2 cellular contexts compared by ENCODE assay signal in genomic region chr6:7041511-7042026, GRCh38.
A peak's percentile ranks its signal among the peaks of the same experiment; 100 is the strongest.
TF ChIP-seq lines count a peak whose summit lies in the region.

No MANE protein-coding gene starts in this region.

TF ChIP-seq in GM23338, 12 proteins besides CTCF, POLR2A, EP300 and RAD21:
- TF ChIP-seq ZNF462 (CRISPR knock-in tag; IDR thresholded peaks at IDR 0.05) (no peak), ZNF331 (CRISPR knock-in tag; IDR thresholded peaks at IDR 0.05; ENCODE audit: low read depth) (no peak), REST (IDR thresholded peaks at IDR 0.05; ENCODE audit: unreplicated experiment) (no peak)

TF ChIP-seq in K562, 482 proteins besides CTCF, POLR2A, EP300 and RAD21 (continued from another document and continues in another):
- TF ChIP-seq ZBTB11 (CRISPR knock-in tag; IDR thresholded peaks at IDR 0.05), result no peak; a peak in 1 of 6 replicates
- peak; percentile 54 for TF ChIP-seq ZNF766 (CRISPR knock-in tag; conservative IDR thresholded peaks at IDR 0.05)
- 0 out of 2 replicates have a peak, but pooled peaks have one; percentile 58 for TF ChIP-seq ARID2 (IDR thresholded peaks at IDR 0.05)
- TF ChIP-seq TEAD4 (IDR thresholded peaks at IDR 0.05; ENCODE audit: low read length), result peak; percentile 64
- no peak for TF ChIP-seq TEAD4 (CRISPR knock-in tag; IDR thresholded peaks at IDR 0.05; ENCODE audit: borderline replicate concordance)
- TF ChIP-seq SP2 (IDR thresholded peaks at IDR 0.05; ENCODE audit: extremely low read depth, low read depth, low read length, poor library complexity, severe bottlenecking), result no peak
- TF ChIP-seq SMARCA4 (IDR thresholded peaks at IDR 0.05), result peak; percentile 73
- no peak for TF ChIP-seq ZNF134 (CRISPR knock-in tag; conservative IDR thresholded peaks at IDR 0.05)
- peak; percentile 55; the same call in 1 of the 2 replicates for TF ChIP-seq TAL1 (IDR thresholded peaks at IDR 0.05)
- TF ChIP-seq SOX6 (IDR thresholded peaks at IDR 0.05), result peak; percentile 34
- no peak for TF ChIP-seq EGR1 (conservative IDR thresholded peaks at IDR 0.05)
- no peak; the same call in 1 of the 2 replicates for TF ChIP-seq ARID3B (CRISPR knock-in tag; IDR thresholded peaks at IDR 0.05; ENCODE audit: borderline replicate concordance)
- TF ChIP-seq NCOR1 (IDR thresholded peaks at IDR 0.05), result peak; percentile 72
- peak; percentile 36; the same call in 1 of the 2 replicates for TF ChIP-seq MYBL2 (IDR thresholded peaks at IDR 0.05; ENCODE audit: low read depth)
- TF ChIP-seq MYBL2 (CRISPR knock-in tag; IDR thresholded peaks at IDR 0.05; ENCODE audit: borderline replicate concordance), result no peak
- TF ChIP-seq DACH1 (IDR thresholded peaks at IDR 0.05; ENCODE audit: partially characterized antibody), result no peak
- no peak for TF ChIP-seq ELF1 (tag; IDR thresholded peaks at IDR 0.05)
- peak in 1 of 2 experiments; percentile 52; a peak in 1 of 4 replicates for TF ChIP-seq ARNT (IDR thresholded peaks at IDR 0.05)
- peak; percentile 58 for TF ChIP-seq SMARCE1 (IDR thresholded peaks at IDR 0.05)
- TF ChIP-seq, protein P1, sequence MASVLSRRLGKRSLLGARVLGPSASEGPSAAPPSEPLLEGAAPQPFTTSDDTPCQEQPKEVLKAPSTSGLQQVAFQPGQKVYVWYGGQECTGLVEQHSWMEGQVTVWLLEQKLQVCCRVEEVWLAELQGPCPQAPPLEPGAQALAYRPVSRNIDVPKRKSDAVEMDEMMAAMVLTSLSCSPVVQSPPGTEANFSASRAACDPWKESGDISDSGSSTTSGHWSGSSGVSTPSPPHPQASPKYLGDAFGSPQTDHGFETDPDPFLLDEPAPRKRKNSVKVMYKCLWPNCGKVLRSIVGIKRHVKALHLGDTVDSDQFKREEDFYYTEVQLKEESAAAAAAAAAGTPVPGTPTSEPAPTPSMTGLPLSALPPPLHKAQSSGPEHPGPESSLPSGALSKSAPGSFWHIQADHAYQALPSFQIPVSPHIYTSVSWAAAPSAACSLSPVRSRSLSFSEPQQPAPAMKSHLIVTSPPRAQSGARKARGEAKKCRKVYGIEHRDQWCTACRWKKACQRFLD (CRISPR knock-in tag; IDR thresholded peaks at IDR 0.05), result peak; percentile 35; the same call in 1 of the 2 replicates
- peak; percentile 33 for TF ChIP-seq MEIS2 (IDR thresholded peaks at IDR 0.05; ENCODE audit: partially characterized antibody)
- TF ChIP-seq, protein P2, sequence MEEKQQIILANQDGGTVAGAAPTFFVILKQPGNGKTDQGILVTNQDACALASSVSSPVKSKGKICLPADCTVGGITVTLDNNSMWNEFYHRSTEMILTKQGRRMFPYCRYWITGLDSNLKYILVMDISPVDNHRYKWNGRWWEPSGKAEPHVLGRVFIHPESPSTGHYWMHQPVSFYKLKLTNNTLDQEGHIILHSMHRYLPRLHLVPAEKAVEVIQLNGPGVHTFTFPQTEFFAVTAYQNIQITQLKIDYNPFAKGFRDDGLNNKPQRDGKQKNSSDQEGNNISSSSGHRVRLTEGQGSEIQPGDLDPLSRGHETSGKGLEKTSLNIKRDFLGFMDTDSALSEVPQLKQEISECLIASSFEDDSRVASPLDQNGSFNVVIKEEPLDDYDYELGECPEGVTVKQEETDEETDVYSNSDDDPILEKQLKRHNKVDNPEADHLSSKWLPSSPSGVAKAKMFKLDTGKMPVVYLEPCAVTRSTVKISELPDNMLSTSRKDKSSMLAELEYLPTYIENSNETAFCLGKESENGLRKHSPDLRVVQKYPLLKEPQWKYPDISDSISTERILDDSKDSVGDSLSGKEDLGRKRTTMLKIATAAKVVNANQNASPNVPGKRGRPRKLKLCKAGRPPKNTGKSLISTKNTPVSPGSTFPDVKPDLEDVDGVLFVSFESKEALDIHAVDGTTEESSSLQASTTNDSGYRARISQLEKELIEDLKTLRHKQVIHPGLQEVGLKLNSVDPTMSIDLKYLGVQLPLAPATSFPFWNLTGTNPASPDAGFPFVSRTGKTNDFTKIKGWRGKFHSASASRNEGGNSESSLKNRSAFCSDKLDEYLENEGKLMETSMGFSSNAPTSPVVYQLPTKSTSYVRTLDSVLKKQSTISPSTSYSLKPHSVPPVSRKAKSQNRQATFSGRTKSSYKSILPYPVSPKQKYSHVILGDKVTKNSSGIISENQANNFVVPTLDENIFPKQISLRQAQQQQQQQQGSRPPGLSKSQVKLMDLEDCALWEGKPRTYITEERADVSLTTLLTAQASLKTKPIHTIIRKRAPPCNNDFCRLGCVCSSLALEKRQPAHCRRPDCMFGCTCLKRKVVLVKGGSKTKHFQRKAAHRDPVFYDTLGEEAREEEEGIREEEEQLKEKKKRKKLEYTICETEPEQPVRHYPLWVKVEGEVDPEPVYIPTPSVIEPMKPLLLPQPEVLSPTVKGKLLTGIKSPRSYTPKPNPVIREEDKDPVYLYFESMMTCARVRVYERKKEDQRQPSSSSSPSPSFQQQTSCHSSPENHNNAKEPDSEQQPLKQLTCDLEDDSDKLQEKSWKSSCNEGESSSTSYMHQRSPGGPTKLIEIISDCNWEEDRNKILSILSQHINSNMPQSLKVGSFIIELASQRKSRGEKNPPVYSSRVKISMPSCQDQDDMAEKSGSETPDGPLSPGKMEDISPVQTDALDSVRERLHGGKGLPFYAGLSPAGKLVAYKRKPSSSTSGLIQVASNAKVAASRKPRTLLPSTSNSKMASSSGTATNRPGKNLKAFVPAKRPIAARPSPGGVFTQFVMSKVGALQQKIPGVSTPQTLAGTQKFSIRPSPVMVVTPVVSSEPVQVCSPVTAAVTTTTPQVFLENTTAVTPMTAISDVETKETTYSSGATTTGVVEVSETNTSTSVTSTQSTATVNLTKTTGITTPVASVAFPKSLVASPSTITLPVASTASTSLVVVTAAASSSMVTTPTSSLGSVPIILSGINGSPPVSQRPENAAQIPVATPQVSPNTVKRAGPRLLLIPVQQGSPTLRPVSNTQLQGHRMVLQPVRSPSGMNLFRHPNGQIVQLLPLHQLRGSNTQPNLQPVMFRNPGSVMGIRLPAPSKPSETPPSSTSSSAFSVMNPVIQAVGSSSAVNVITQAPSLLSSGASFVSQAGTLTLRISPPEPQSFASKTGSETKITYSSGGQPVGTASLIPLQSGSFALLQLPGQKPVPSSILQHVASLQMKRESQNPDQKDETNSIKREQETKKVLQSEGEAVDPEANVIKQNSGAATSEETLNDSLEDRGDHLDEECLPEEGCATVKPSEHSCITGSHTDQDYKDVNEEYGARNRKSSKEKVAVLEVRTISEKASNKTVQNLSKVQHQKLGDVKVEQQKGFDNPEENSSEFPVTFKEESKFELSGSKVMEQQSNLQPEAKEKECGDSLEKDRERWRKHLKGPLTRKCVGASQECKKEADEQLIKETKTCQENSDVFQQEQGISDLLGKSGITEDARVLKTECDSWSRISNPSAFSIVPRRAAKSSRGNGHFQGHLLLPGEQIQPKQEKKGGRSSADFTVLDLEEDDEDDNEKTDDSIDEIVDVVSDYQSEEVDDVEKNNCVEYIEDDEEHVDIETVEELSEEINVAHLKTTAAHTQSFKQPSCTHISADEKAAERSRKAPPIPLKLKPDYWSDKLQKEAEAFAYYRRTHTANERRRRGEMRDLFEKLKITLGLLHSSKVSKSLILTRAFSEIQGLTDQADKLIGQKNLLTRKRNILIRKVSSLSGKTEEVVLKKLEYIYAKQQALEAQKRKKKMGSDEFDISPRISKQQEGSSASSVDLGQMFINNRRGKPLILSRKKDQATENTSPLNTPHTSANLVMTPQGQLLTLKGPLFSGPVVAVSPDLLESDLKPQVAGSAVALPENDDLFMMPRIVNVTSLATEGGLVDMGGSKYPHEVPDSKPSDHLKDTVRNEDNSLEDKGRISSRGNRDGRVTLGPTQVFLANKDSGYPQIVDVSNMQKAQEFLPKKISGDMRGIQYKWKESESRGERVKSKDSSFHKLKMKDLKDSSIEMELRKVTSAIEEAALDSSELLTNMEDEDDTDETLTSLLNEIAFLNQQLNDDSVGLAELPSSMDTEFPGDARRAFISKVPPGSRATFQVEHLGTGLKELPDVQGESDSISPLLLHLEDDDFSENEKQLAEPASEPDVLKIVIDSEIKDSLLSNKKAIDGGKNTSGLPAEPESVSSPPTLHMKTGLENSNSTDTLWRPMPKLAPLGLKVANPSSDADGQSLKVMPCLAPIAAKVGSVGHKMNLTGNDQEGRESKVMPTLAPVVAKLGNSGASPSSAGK (IDR thresholded peaks at IDR 0.05), result no peak; the same call in none of the 2 replicates
- TF ChIP-seq ZNF263 (CRISPR knock-in tag; IDR thresholded peaks at IDR 0.05; ENCODE audit: borderline replicate concordance), result 0 out of 2 replicates have a peak, but pooled peaks have one; percentile 23
- TF ChIP-seq STAT5A (IDR thresholded peaks at IDR 0.05; ENCODE audit: borderline replicate concordance, low read length), result peak; percentile 29; the same call in 1 of the 2 replicates
- no peak for TF ChIP-seq CBFB (CRISPR knock-in tag; IDR thresholded peaks at IDR 0.05)
- peak; percentile 7; the same call in 1 of the 2 replicates for TF ChIP-seq ATF7 (IDR thresholded peaks at IDR 0.05)
- TF ChIP-seq EHMT2 (IDR thresholded peaks at IDR 0.05), result peak; percentile 74
- TF ChIP-seq ILK (tag; IDR thresholded peaks at IDR 0.05; ENCODE audit: borderline replicate concordance, low read depth), result no peak
- TF ChIP-seq TRIM28 (IDR thresholded peaks at IDR 0.05), result 0 out of 2 replicates have a peak, but pooled peaks have one; percentile 29
- no peak for TF ChIP-seq ZNF699 (CRISPR knock-in tag; IDR thresholded peaks at IDR 0.05; ENCODE audit: insufficient replicate concordance)
- TF ChIP-seq TFAM (CRISPR knock-in tag; conservative IDR thresholded peaks at IDR 0.05), result no peak
- TF ChIP-seq PKNOX1 (IDR thresholded peaks at IDR 0.05), result peak; percentile 12; the same call in 1 of the 2 replicates
- TF ChIP-seq, protein P3, sequence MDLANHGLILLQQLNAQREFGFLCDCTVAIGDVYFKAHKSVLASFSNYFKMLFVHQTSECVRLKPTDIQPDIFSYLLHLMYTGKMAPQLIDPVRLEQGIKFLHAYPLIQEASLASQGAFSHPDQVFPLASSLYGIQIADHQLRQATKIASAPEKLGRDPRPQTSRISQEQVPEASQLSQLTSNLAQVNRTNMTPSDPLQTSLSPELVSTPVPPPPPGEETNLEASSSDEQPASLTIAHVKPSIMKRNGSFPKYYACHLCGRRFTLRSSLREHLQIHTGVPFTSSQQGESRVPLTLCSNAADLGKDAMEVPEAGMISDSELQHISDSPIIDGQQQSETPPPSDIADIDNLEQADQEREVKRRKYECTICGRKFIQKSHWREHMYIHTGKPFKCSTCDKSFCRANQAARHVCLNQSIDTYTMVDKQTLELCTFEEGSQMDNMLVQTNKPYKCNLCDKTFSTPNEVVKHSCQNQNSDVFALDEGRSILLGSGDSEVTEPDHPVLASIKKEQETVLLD (IDR thresholded peaks at IDR 0.05), result 0 out of 2 replicates have a peak, but pooled peaks have one; percentile 36
- peak; percentile 58; the same call in 1 of the 2 replicates for TF ChIP-seq FOXJ2 (tag; IDR thresholded peaks at IDR 0.05)
- peak; percentile 68; the same call in 1 of the 2 replicates for TF ChIP-seq DPF2 (IDR thresholded peaks at IDR 0.05)
- TF ChIP-seq GTF2E2 (tag; IDR thresholded peaks at IDR 0.05), result peak; percentile 65; the same call in 1 of the 2 replicates
- TF ChIP-seq NBN (IDR thresholded peaks at IDR 0.05; ENCODE audit: low read depth), result peak; percentile 69; the same call in 1 of the 2 replicates
- TF ChIP-seq CSDE1 (IDR thresholded peaks at IDR 0.05), result 0 out of 4 replicates have a peak, but pooled peaks of 1 of the 2 experiments have one; percentile 16
- no peak for TF ChIP-seq BCL6 (CRISPR knock-in tag; IDR thresholded peaks at IDR 0.05)
- TF ChIP-seq, protein P4, sequence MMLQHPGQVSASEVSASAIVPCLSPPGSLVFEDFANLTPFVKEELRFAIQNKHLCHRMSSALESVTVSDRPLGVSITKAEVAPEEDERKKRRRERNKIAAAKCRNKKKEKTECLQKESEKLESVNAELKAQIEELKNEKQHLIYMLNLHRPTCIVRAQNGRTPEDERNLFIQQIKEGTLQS (IDR thresholded peaks at IDR 0.05), result no peak
- TF ChIP-seq, protein P4 (CRISPR knock-in tag; conservative IDR thresholded peaks at IDR 0.05), result no peak
- TF ChIP-seq SMARCC2 (IDR thresholded peaks at IDR 0.05; ENCODE audit: low read depth), result no peak; the same call in 1 of the 2 replicates
